31 cellular contexts compared by ENCODE assay signal in the genomic region with DNA sequence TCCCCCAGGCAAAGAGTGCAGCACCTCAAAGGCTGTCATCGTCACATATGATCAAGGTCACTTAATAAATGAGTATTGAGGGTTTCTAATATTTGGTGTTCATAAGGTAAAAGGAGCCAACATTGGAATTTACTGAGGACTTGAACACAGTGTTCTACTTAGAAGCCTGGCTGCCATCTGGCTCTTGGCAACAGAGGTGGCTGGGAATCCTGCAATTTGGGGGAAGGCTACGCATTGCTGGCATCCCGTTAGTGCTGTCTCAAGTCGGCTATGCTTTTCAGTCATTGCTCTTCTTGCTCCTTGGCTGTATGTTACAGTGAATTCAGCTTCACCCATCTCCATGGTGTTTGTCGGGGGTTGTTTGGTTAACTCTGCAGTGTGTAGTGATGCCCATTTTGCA. TPM values are rescaled to one million over a fixed set of nuclear protein-coding genes. Genes with fewer than 3 reads are reported as not detected.
"Had no signal": no experiment of that assay in that cellular context is flagged by ENCODE, and none has a peak within 500 bp of the region (broad histone marks: within the 10 kb centered on the region; RNA-seq: fewer than 3 reads in every experiment).

No MANE protein-coding gene starts in this region.

- H3K27ac ChIP-seq: ascending aorta, breast epithelium, cardiac muscle cell, coronary artery, WERI-Rb-1 had no signal

- DNase-seq: activated B cell treated with CpG ODN at 0.5 μM for 24 hours; activated CD4-positive, alpha-beta memory T cell treated with anti-CD3 and anti-CD28 coated beads for 36 hours; activated CD4-positive, alpha-beta T cell treated with anti-CD3 and anti-CD28 coated beads for 36 hours; activated CD4-positive, alpha-beta T cell treated with anti-CD3 and anti-CD28 coated beads, Interleukin-2, amount 10 ng/mL, durations not matched to agents 24 days and 14 days; activated CD4-positive, CD25-positive, alpha-beta regulatory T cell treated with anti-CD3 and anti-CD28 coated beads, Interleukin-2, amount 50 U/mL, for 72 hours; activated CD8-positive, alpha-beta memory T cell treated with anti-CD3 and anti-CD28 coated beads, Interleukin-2, amount 10 ng/mL, durations not matched to agents 7 days and 5 days; activated CD8-positive, alpha-beta memory T cell treated with anti-CD3 and anti-CD28 coated beads, Interleukin-2, amount 50 U/mL, for 4 hours; activated CD8-positive, alpha-beta T cell treated with anti-CD3 and anti-CD28 coated beads, Interleukin-2, amount 10 ng/mL, durations not matched to agents 7 days and 5 days; activated gamma-delta T cell; activated naive CD4-positive, alpha-beta T cell; activated naive CD4-positive, alpha-beta T cell treated with anti-CD3 and anti-CD28 coated beads, Interleukin-2, amount 10 ng/mL, durations not matched to agents 7 days and 5 days; activated naive CD8-positive, alpha-beta T cell treated with anti-CD3 and anti-CD28 coated beads, Interleukin-2, amount 10 ng/mL, durations not matched to agents 7 days and 5 days; activated T-cell treated with anti-CD3 and anti-CD28 coated beads, Interleukin-2, amount 50 U/mL, for 1 hour; activated T-cell treated with anti-CD3 and anti-CD28 coated beads, Interleukin-2, amount 50 U/mL, for 48 hours; central memory CD4-positive, alpha-beta T cell; effector memory CD4-positive, alpha-beta T cell; endodermal cell; foreskin fibroblast; head of caudate nucleus; T-helper 1 cell; T-helper 17 cell; T1000; WERI-Rb-1 had no signal

- H3K4me3 ChIP-seq: ascending aorta, breast epithelium, cardiac muscle cell, coronary artery, dorsolateral prefrontal cortex had no signal

- H3K36me3 ChIP-seq: ascending aorta, breast epithelium, cardiac muscle cell, WERI-Rb-1 had no signal

- H3K27me3 ChIP-seq: ascending aorta, breast epithelium, dorsolateral prefrontal cortex had no signal

- H3K4me1 ChIP-seq: ascending aorta, breast epithelium had no signal

- H3K9me3 ChIP-seq: ascending aorta had no signal

RNA-seq across cellular contexts. Expression of gene SLC24A4, which starts 13.0 kb away (rescaled TPM):
- total RNA-seq: activated CD4-positive, alpha-beta memory T cell treated with anti-CD3 and anti-CD28 coated beads for 36 hours; activated CD4-positive, alpha-beta T cell treated with anti-CD3 and anti-CD28 coated beads for 36 hours; activated CD4-positive, alpha-beta T cell treated with anti-CD3 and anti-CD28 coated beads, Interleukin-2, amount 10 ng/mL, durations not matched to agents 24 days and 14 days; activated CD8-positive, alpha-beta memory T cell treated with anti-CD3 and anti-CD28 coated beads for 36 hours; activated CD8-positive, alpha-beta memory T cell treated with anti-CD3 and anti-CD28 coated beads, Interleukin-2, amount 10 ng/mL, durations not matched to agents 7 days and 5 days; activated naive CD4-positive, alpha-beta T cell treated with anti-CD3 and anti-CD28 coated beads, Interleukin-2, amount 50 U/mL, for 72 hours; activated naive CD8-positive, alpha-beta T cell treated with anti-CD3 and anti-CD28 coated beads, Interleukin-2, amount 10 ng/mL, durations not matched to agents 7 days and 5 days; ascending aorta; epithelial cell of proximal tubule had no signal
